1 cellular context compared by ENCODE assay signal in the genomic region with DNA sequence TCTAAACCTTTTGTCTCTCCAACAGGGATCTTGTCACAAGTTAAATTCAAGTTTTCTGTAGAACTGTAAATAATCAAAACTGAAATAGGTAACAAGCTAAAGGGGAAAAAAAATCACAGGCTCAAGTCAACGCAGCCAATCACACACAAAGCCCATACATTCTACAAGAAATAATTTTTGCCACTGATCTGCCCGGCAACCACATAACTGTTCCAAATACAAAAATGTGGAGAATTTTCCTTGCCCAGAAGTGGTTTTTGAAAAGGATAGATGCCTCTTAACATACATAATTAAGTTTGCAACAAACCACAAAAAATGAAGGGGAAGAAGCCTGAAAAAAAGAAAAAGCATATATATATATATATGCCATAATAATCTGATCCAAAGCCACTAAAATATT.
TF ChIP-seq lines count a peak whose summit lies in the region.

No MANE protein-coding gene starts in this region.

TF ChIP-seq in SK-N-SH treated with all-trans-retinoic acid at 6 μM for 48 hours, 23 proteins besides CTCF, POLR2A, EP300 and RAD21 (continued from another document):
- TF ChIP-seq, protein P1, sequence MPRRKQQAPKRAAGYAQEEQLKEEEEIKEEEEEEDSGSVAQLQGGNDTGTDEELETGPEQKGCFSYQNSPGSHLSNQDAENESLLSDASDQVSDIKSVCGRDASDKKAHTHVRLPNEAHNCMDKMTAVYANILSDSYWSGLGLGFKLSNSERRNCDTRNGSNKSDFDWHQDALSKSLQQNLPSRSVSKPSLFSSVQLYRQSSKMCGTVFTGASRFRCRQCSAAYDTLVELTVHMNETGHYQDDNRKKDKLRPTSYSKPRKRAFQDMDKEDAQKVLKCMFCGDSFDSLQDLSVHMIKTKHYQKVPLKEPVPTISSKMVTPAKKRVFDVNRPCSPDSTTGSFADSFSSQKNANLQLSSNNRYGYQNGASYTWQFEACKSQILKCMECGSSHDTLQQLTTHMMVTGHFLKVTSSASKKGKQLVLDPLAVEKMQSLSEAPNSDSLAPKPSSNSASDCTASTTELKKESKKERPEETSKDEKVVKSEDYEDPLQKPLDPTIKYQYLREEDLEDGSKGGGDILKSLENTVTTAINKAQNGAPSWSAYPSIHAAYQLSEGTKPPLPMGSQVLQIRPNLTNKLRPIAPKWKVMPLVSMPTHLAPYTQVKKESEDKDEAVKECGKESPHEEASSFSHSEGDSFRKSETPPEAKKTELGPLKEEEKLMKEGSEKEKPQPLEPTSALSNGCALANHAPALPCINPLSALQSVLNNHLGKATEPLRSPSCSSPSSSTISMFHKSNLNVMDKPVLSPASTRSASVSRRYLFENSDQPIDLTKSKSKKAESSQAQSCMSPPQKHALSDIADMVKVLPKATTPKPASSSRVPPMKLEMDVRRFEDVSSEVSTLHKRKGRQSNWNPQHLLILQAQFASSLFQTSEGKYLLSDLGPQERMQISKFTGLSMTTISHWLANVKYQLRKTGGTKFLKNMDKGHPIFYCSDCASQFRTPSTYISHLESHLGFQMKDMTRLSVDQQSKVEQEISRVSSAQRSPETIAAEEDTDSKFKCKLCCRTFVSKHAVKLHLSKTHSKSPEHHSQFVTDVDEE (CRISPR knock-in tag; IDR thresholded peaks at IDR 0.05): no peak
- TF ChIP-seq GLIS3 (CRISPR knock-in tag; IDR thresholded peaks at IDR 0.05): no peak
- no peak for TF ChIP-seq OSR1 (CRISPR knock-in tag; IDR thresholded peaks at IDR 0.05)
- TF ChIP-seq TCF4 (CRISPR knock-in tag; IDR thresholded peaks at IDR 0.05; ENCODE audit: borderline replicate concordance): no peak
- no peak for TF ChIP-seq ZNF565 (CRISPR knock-in tag; conservative IDR thresholded peaks at IDR 0.05; ENCODE audit: low read depth)
- no peak for TF ChIP-seq ZFP30 (CRISPR knock-in tag; IDR thresholded peaks at IDR 0.05)
- TF ChIP-seq ESRRG (CRISPR knock-in tag; IDR thresholded peaks at IDR 0.05): no peak
- no peak for TF ChIP-seq ISL1 (CRISPR knock-in tag; IDR thresholded peaks at IDR 0.05)
- no peak for TF ChIP-seq ZNF8 (CRISPR knock-in tag; IDR thresholded peaks at IDR 0.05)
